In the genomic region with DNA sequence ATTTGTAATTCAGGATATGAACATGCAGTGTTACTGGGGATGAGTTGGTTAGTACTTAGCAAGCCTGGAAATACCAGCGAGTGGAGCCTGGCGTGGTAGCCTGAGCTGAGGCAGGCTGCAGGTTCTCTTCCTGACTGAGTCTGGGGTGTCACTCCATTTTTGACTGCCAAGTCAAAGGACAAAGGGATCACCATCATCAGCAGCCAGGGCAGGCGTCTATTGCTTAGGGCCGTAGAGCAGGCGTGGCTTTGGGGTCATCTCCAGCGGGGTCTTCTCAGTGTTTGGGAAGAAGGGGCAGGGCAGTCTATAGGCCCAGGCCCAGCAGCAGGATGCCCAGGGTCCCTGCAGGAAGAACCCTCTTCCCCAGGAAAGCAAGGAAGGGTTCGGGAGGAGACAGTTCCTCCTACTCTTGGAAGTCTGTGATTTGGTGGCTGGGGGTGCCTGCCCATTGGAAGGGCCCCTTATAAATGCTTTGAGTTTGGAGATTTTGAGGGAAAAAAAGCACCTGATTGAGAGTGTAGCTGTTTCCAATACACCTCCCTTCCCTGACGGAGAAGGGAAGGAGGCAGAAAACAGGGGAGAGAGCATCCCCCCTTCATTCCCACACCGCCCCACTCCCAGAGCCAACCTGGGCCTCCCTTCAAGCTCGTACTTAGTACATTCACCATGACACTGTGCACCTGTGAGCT, we compare ENCODE assay signal across 17 cellular contexts. TPM values are rescaled to one million over a fixed set of nuclear protein-coding genes. Genes with fewer than 3 reads are reported as not detected.
DNase-seq lines count a peak whose midpoint lies in the region; ATAC-seq and TF ChIP-seq lines count a peak whose summit lies in the region.
"Had no signal": no experiment of that assay in that cellular context is flagged by ENCODE, and none has a peak within 500 bp of the region (broad histone marks: within the 10 kb centered on the region; RNA-seq: fewer than 3 reads in every experiment).

No MANE protein-coding gene starts in this region.

- no peak overlapping the region for H3K9ac ChIP-seq in endodermal cell (ENCODE audit: extremely low read depth, low read length, poor library complexity, severe bottlenecking)

- TF ChIP-seq EP300 in stomach (IDR thresholded peaks at IDR 0.05) = no peak

- no peaks in the 10 kb centered on the region for H3K9me3 Mint-ChIP-seq in activated CD4-positive, alpha-beta T cell treated with anti-CD3 and anti-CD28 coated beads, Interleukin-2, amount 10 ng/mL, durations not matched to agents 7 days and 5 days
- H3K9me3 Mint-ChIP-seq in activated CD4-positive, alpha-beta T cell treated with anti-CD3 and anti-CD28 coated beads for 36 hours (ENCODE audit: low read depth) = no peaks in the 10 kb centered on the region
- peaks cover 0 to 6% (median 0%) of the 10 kb centered on the region in 7 donors for H3K9me3 Mint-ChIP-seq in CD14-positive monocyte
- H3K9me3 Mint-ChIP-seq in endodermal cell = no peaks in the 10 kb centered on the region
- no peaks in the 10 kb centered on the region for H3K9me3 Mint-ChIP-seq in nephron progenitor cell

- intact Hi-C loops in activated CD4-positive, alpha-beta T cell treated with anti-CD3 and anti-CD28 coated beads for 36 hours (cut with DNase I, micrococcal nuclease) = no loop called here
- intact Hi-C loops in CD14-positive monocyte (cut with micrococcal nuclease) (no loop called here), stomach (cut with DNase I; ENCODE audit: low total_unique reads) (no loop called here)

- H3K4me1 ChIP-seq in endodermal cell (ENCODE audit: control insufficient read depth, insufficient read depth, low read length) (no peaks in the 10 kb centered on the region), stomach (peaks cover 0 to 11% (median 0%) of the 10 kb centered on the region in 4 donors)

- H3K27me3 Mint-ChIP-seq in activated CD4-positive, alpha-beta T cell treated with anti-CD3 and anti-CD28 coated beads, Interleukin-2, amount 10 ng/mL, durations not matched to agents 7 days and 5 days = peaks cover 4% of the 10 kb centered on the region
- H3K27me3 Mint-ChIP-seq in activated CD4-positive, alpha-beta T cell treated with anti-CD3 and anti-CD28 coated beads for 36 hours = peaks cover 6% of the 10 kb centered on the region
- peaks cover 0 to 2% (median 2%) of the 10 kb centered on the region in 3 donors for H3K27me3 Mint-ChIP-seq in CD14-positive monocyte (ENCODE audit: low read depth in 3 of 3)
- H3K27me3 Mint-ChIP-seq in endodermal cell (ENCODE audit: insufficient read depth) = peaks cover 4% of the 10 kb centered on the region
- peaks cover 10% of the 10 kb centered on the region for H3K27me3 Mint-ChIP-seq in nephron progenitor cell (ENCODE audit: low read depth, poor library complexity)

- no peak overlapping the region for H3K4me3 ChIP-seq in endodermal cell (ENCODE audit: low read length)
- H3K4me3 ChIP-seq in stomach = no peak overlapping the region

- H3K36me3 ChIP-seq in endodermal cell (ENCODE audit: control insufficient read depth, insufficient read depth, low read length) (no peaks in the 10 kb centered on the region), stomach (peaks cover 0 to 29% (median 4%) of the 10 kb centered on the region in 4 donors)

- no peak overlapping the region for H3K27ac Mint-ChIP-seq in activated CD4-positive, alpha-beta T cell treated with anti-CD3 and anti-CD28 coated beads, Interleukin-2, amount 10 ng/mL, durations not matched to agents 7 days and 5 days
- no peak overlapping the region for H3K27ac Mint-ChIP-seq in activated CD4-positive, alpha-beta T cell treated with anti-CD3 and anti-CD28 coated beads for 36 hours
- H3K27ac Mint-ChIP-seq in CD14-positive monocyte = no peak overlapping the region
- H3K27ac Mint-ChIP-seq in endodermal cell = no peak overlapping the region
- H3K27ac Mint-ChIP-seq in nephron progenitor cell = no peak overlapping the region

- no peak for TF ChIP-seq POLR2A in stomach (IDR thresholded peaks at IDR 0.05)

- CTCF ChIA-PET in activated CD4-positive, alpha-beta T cell treated with anti-CD3 and anti-CD28 coated beads, Interleukin-2, amount 10 ng/mL, durations not matched to agents 7 days and 5 days (lab: Charles Lee) = interaction anchor here (0.6 kb wide), 1 partner anchor 31 kb away, joined by 3 read pairs; no protein-coding TSS in a partner anchor
- CTCF ChIA-PET in activated CD4-positive, alpha-beta T cell treated with anti-CD3 and anti-CD28 coated beads for 36 hours (lab: Charles Lee) = no interaction called here

- peaks cover 24% of the 10 kb centered on the region for H3K36me3 Mint-ChIP-seq in activated CD4-positive, alpha-beta T cell treated with anti-CD3 and anti-CD28 coated beads, Interleukin-2, amount 10 ng/mL, durations not matched to agents 7 days and 5 days (ENCODE audit: low read depth)
- peaks cover 14% of the 10 kb centered on the region for H3K36me3 Mint-ChIP-seq in activated CD4-positive, alpha-beta T cell treated with anti-CD3 and anti-CD28 coated beads for 36 hours (ENCODE audit: low read depth)
- H3K36me3 Mint-ChIP-seq in CD14-positive monocyte (no peaks in the 10 kb centered on the region), endodermal cell (ENCODE audit: low read depth) (peaks cover 8% of the 10 kb centered on the region), nephron progenitor cell (ENCODE audit: low read depth) (no peaks in the 10 kb centered on the region)

- H3K4me3 Mint-ChIP-seq in activated CD4-positive, alpha-beta T cell treated with anti-CD3 and anti-CD28 coated beads, Interleukin-2, amount 10 ng/mL, durations not matched to agents 7 days and 5 days = no peak overlapping the region
- no peak overlapping the region for H3K4me3 Mint-ChIP-seq in activated CD4-positive, alpha-beta T cell treated with anti-CD3 and anti-CD28 coated beads for 36 hours
- H3K4me3 Mint-ChIP-seq in CD14-positive monocyte (no peak overlapping the region), endodermal cell (no peak overlapping the region), nephron progenitor cell (no peak overlapping the region)

- TF ChIP-seq CTCF in CD14-positive monocyte (IDR thresholded peaks at IDR 0.05) (no peak), endodermal cell (conservative IDR thresholded peaks at IDR 0.05) (no peak), stomach (IDR thresholded peaks at IDR 0.05) (no peak), nephron progenitor cell (IDR thresholded peaks at IDR 0.05) (no peak)

- H3K4me1 Mint-ChIP-seq in activated CD4-positive, alpha-beta T cell treated with anti-CD3 and anti-CD28 coated beads, Interleukin-2, amount 10 ng/mL, durations not matched to agents 7 days and 5 days = peaks cover 5% of the 10 kb centered on the region
- H3K4me1 Mint-ChIP-seq in activated CD4-positive, alpha-beta T cell treated with anti-CD3 and anti-CD28 coated beads for 36 hours = peaks cover 2% of the 10 kb centered on the region
- H3K4me1 Mint-ChIP-seq in CD14-positive monocyte (no peaks in the 10 kb centered on the region), endodermal cell (peaks cover 11% of the 10 kb centered on the region), nephron progenitor cell (peaks cover 49% of the 10 kb centered on the region)

- H3K27me3 ChIP-seq in endodermal cell (ENCODE audit: control insufficient read depth, insufficient read depth, low read length, poor library complexity, severe bottlenecking) (no peaks in the 10 kb centered on the region), stomach (peaks cover 0 to 6% (median 0%) of the 10 kb centered on the region in 3 donors)

- H3K27ac ChIP-seq in endodermal cell (ENCODE audit: low read depth, low read length) = no peak overlapping the region
- H3K27ac ChIP-seq in stomach = no peak overlapping the region
- H3K27ac ChIP-seq: C4-2B had no signal

- ATAC-seq in activated CD4-positive, alpha-beta T cell treated with anti-CD3 and anti-CD28 coated beads for 36 hours = no peak
- no peak for ATAC-seq in GM19351 (IDR thresholded peaks at IDR 0.05; ENCODE audit: unreplicated experiment)

- 94 to 100% methylated on average over 3 to 9 of the region's 10 CpGs for WGBS in endodermal cell (ENCODE audit: insufficient coverage in 1 of 2, insufficient read length in 1 of 2), 2 experiments
- WGBS in stomach, 5 donors = 90 to 94% (median 91%) methylated on average over 9 to 10 of the region's 10 CpGs

- POLR2A ChIA-PET in activated CD4-positive, alpha-beta T cell treated with anti-CD3 and anti-CD28 coated beads, Interleukin-2, amount 10 ng/mL, durations not matched to agents 7 days and 5 days (lab: Charles Lee) = no interaction called here
- POLR2A ChIA-PET in activated CD4-positive, alpha-beta T cell treated with anti-CD3 and anti-CD28 coated beads for 36 hours (lab: Charles Lee) = no interaction called here

- DNase-seq in activated CD4-positive, alpha-beta T cell treated with anti-CD3 and anti-CD28 coated beads, Interleukin-2, amount 10 ng/mL, durations not matched to agents 7 days and 5 days = peak; percentile 3
- DNase-seq in activated CD4-positive, alpha-beta T cell treated with anti-CD3 and anti-CD28 coated beads for 36 hours = no peak
- peak; percentile 32 for DNase-seq in CD14-positive monocyte (ENCODE audit: low spot score)
- DNase-seq in endodermal cell = peak; percentile 39
- peak; percentile 21 for DNase-seq in stomach
- no peak for DNase-seq in NCI-H82 treated with DMSO at 0.1 percent for 48 hours (lab: John Stamatoyannopoulos, UW; ENCODE audit: unreplicated experiment)
- DNase-seq in nephron progenitor cell = no peak
- DNase-seq: MV-4-11, NCI-H1417 treated with DMSO at 0.1 percent for 48 hours, NCI-H2029, NCI-H510A, NCI-H82 had no signal

- no peaks in the 10 kb centered on the region for H3K9me3 ChIP-seq in endodermal cell (ENCODE audit: control insufficient read depth, low read length)
- H3K9me3 ChIP-seq in stomach = no peaks in the 10 kb centered on the region
- H3K9me3 ChIP-seq: Caco-2 had no signal

RNA-seq across cellular contexts. Expression of a gene that starts 51.5 kb away (rescaled TPM):
- not detected for total RNA-seq in activated CD4-positive, alpha-beta T cell treated with anti-CD3 and anti-CD28 coated beads, Interleukin-2, amount 10 ng/mL, durations not matched to agents 7 days and 5 days
- total RNA-seq in activated CD4-positive, alpha-beta T cell treated with anti-CD3 and anti-CD28 coated beads for 36 hours = not detected
- polyA plus RNA-seq in CD14-positive monocyte = not detected
- total RNA-seq in endodermal cell = not detected
- polyA plus RNA-seq in endodermal cell (2013, experiment 1 of 2) = not detected
- polyA plus RNA-seq in endodermal cell (2013, experiment 2 of 2) = not detected
- not detected for total RNA-seq in stomach
- under 1 TPM in 1 of 3 donors, not detected in 2; 0.23 TPM for polyA plus RNA-seq in stomach
- total RNA-seq: A172, Caco-2, RPMI7951 had no signal

RNA-seq across cellular contexts. Expression of a gene that starts 60.0 kb away (rescaled TPM):
- 100 to 1,000 TPM; 130 to 142 TPM for total RNA-seq in activated CD4-positive, alpha-beta T cell treated with anti-CD3 and anti-CD28 coated beads, Interleukin-2, amount 10 ng/mL, durations not matched to agents 7 days and 5 days
- total RNA-seq in activated CD4-positive, alpha-beta T cell treated with anti-CD3 and anti-CD28 coated beads for 36 hours = 10 to 100 TPM; 79.0 to 84.2 TPM
- polyA plus RNA-seq in CD14-positive monocyte = not detected
- total RNA-seq in endodermal cell = 10 to 100 TPM; 14.1 to 23.0 TPM
- polyA plus RNA-seq in endodermal cell (2013, experiment 1 of 2) = 11.0 TPM
- polyA plus RNA-seq in endodermal cell (2013, experiment 2 of 2) = 11.9 TPM
- 10 to 100 TPM in 2 of 5 donors, 1 to 10 TPM in 2, under 1 TPM in 1; 0.58 to 22.3 (median 5.5) TPM for total RNA-seq in stomach
- polyA plus RNA-seq in stomach = 1 to 10 TPM in 1 of 3 donors, under 1 TPM in 1, not detected in 1; 0.44 to 3.1 TPM

Comparison
In these comparisons a context has a peak if more than half of its experiments do, and no peak if none do; other contexts are left out.
1. DNase-seq: peak in activated CD4-positive, alpha-beta T cell treated with anti-CD3 and anti-CD28 coated beads, Interleukin-2, amount 10 ng/mL, durations not matched to agents 7 days and 5 days (single experiment), CD14-positive monocyte (single experiment), endodermal cell (single experiment) and stomach (single experiment); none in activated CD4-positive, alpha-beta T cell treated with anti-CD3 and anti-CD28 coated beads for 36 hours (single experiment), NCI-H82 treated with DMSO at 0.1 percent for 48 hours (single experiment) and nephron progenitor cell (single experiment).